In the genomic region with DNA sequence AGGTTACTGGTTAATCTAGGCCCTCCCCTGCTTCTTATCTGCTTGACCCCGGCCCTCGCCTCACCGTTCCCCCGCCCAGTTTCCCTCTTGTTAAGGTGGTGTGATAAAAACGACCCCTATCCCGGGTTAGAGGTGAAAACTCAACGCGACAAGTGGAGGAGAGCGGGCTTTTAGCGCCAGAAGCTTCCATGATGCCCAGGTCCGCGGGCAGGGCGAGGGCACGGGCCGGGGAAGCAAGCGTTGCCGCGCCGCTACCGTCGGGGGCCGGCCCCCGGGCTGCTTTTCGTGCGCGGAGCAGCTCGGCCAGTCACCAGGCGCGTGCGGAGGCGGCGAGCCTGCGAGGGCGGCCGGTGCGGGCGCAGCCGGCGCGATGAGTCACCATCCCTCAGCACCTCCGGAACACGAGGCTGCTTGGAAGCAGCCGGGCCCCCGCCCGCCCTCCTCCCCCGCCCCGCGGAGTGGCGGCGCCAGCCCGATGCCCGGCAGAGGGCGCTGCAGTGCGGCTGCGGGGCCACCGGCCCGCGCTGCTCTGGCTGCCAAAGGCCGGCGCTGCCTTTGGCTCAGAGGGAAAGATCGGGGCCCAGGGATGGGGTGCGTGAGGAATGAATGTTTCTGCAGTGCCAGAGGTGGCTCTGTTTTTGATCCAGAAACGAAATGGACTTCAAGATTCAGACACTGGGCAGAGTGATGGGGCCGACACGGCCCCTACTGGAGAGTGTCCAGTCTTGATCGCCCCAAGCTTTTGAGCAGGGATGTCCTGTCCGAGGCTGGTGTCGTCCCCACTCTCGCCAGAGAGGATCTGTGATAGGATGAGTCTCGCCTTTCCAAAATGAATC, we compare ENCODE assay signal across 8 cellular contexts.
A peak's percentile ranks its signal among the peaks of the same experiment; 100 is the strongest.
DNase-seq lines count a peak whose midpoint lies in the region; ATAC-seq and TF ChIP-seq lines count a peak whose summit lies in the region.

No MANE protein-coding gene starts in this region.

- peak overlapping the region; percentile 78 for H2BK12ac ChIP-seq in trophoblast cell (ENCODE audit: low read length)

- TF ChIP-seq CTCF in tibial artery (IDR thresholded peaks at IDR 0.05) = peak; percentile 72 to 74

- no peak overlapping the region for H3K9ac ChIP-seq in trophoblast cell (ENCODE audit: low read length)

- no peaks in the 10 kb centered on the region for H3K9me3 Mint-ChIP-seq in activated naive CD4-positive, alpha-beta T cell treated with anti-CD3 and anti-CD28 coated beads, Interleukin-2, amount 50 U/mL, for 72 hours

- H4K91ac ChIP-seq in trophoblast cell (ENCODE audit: low read depth, low read length) = peak overlapping the region; percentile 84

- H3K23ac ChIP-seq in trophoblast cell (ENCODE audit: low read length) = no peak overlapping the region

- H3K27me3 ChIP-seq in trophoblast cell (ENCODE audit: insufficient read depth, low read length) = no peaks in the 10 kb centered on the region
- H3K27me3 ChIP-seq in tibial artery = no peaks in the 10 kb centered on the region

- DNase-seq in COLO829 (ENCODE audit: low spot score) (peak; percentile 75), SKM-1 (lab: John Stamatoyannopoulos, UW; ENCODE audit: unreplicated experiment) (peak; percentile 9), head of caudate nucleus (peak; percentile 33 to 91 (median 80)), trophoblast cell (peak; percentile 68 to 82), tibial artery (peak; percentile 80 to 94)
- peak; percentile 45 for DNase-seq in Jurkat, Clone E6-1 (ENCODE audit: low read depth, low spot score)
- DNase-seq in activated naive CD4-positive, alpha-beta T cell treated with anti-CD3 and anti-CD28 coated beads, Interleukin-2, amount 50 U/mL, for 72 hours (ENCODE audit: low spot score in 2 of 2) = peak; percentile 78 to 85

- H3K27ac ChIP-seq in trophoblast cell (ENCODE audit: low read depth, low read length) (peak overlapping the region; percentile 46), tibial artery (peak overlapping the region; percentile 70 to 74)

- no CpG with 5 or more reads among the region's 70 CpGs for WGBS in trophoblast cell (ENCODE audit: extremely low coverage, insufficient coverage, insufficient read length)

- H3K9me3 ChIP-seq in trophoblast cell (ENCODE audit: insufficient read depth, low read depth, low read length) = no peaks in the 10 kb centered on the region
- H3K9me3 ChIP-seq in tibial artery = no peaks in the 10 kb centered on the region

- H2AK5ac ChIP-seq in trophoblast cell (ENCODE audit: low read length) = peak overlapping the region; percentile 77

- peak overlapping the region; percentile 42 for H3K14ac ChIP-seq in trophoblast cell (ENCODE audit: low read length)

- no peak overlapping the region for H4K12ac ChIP-seq in trophoblast cell (ENCODE audit: low read depth, low read length)

- peak overlapping the region; percentile 39 for H2AFZ ChIP-seq in trophoblast cell (ENCODE audit: insufficient read depth, low read length, poor library complexity)

- H3K4me3 ChIP-seq in Jurkat, Clone E6-1 (ENCODE audit: low read length) = no peak overlapping the region
- H3K4me3 ChIP-seq in trophoblast cell (ENCODE audit: low read depth, low read length) (no peak overlapping the region), tibial artery (peak overlapping the region; percentile 34 to 44)

- no peak overlapping the region for H3K4ac ChIP-seq in trophoblast cell (ENCODE audit: low read depth, low read length)

- peak overlapping the region; percentile 44 for H4K8ac ChIP-seq in trophoblast cell (ENCODE audit: low read depth, low read length)

- H3K36me3 ChIP-seq in trophoblast cell (ENCODE audit: control insufficient read depth in 1 of 2, insufficient read depth in 2 of 2, low read length in 2 of 2) = no peaks in the 10 kb centered on the region
- no peaks in the 10 kb centered on the region for H3K36me3 ChIP-seq in tibial artery

- peak overlapping the region; percentile 69 for H3K4me2 ChIP-seq in trophoblast cell (ENCODE audit: low read length)

- peak overlapping the region; percentile 76 for H2BK120ac ChIP-seq in trophoblast cell (ENCODE audit: insufficient read depth, low read length, poor library complexity)

- peak overlapping the region; percentile 75 for H3K18ac ChIP-seq in trophoblast cell (ENCODE audit: low read length)

- peaks cover 7% of the 10 kb centered on the region for H3K79me1 ChIP-seq in trophoblast cell (ENCODE audit: low read length)

- H3K27ac Mint-ChIP-seq in activated naive CD4-positive, alpha-beta T cell treated with anti-CD3 and anti-CD28 coated beads, Interleukin-2, amount 50 U/mL, for 72 hours = no peak overlapping the region

- peaks cover 2% of the 10 kb centered on the region for H3K79me2 ChIP-seq in trophoblast cell (ENCODE audit: control insufficient read depth, insufficient read depth, low read length, poor library complexity)

- peak overlapping the region; percentile 86 for H2BK5ac ChIP-seq in trophoblast cell (ENCODE audit: low read depth, low read length, poor library complexity)

- peaks cover 11 to 12% of the 10 kb centered on the region in 2 experiments for H3K4me1 ChIP-seq in trophoblast cell (ENCODE audit: control insufficient read depth in 1 of 2, insufficient read depth in 2 of 2, low read length in 2 of 2)
- peaks cover 0 to 10% (median 3%) of the 10 kb centered on the region in 4 donors for H3K4me1 ChIP-seq in tibial artery

- intact Hi-C loops in head of caudate nucleus (cut with DNase I) (loop anchor here (5.0 kb wide), 1 partner anchor 104 kb away; no protein-coding TSS in a partner anchor), tibial artery (cut with DNase I; ENCODE audit: low total_unique reads) (loop anchor here (2.0 kb wide), 1 partner anchor 108 kb away; no protein-coding TSS in a partner anchor)

- H3K36me3 Mint-ChIP-seq in activated naive CD4-positive, alpha-beta T cell treated with anti-CD3 and anti-CD28 coated beads, Interleukin-2, amount 50 U/mL, for 72 hours = no peaks in the 10 kb centered on the region

- ATAC-seq in GM21367 (IDR thresholded peaks at IDR 0.05; ENCODE audit: unreplicated experiment) = peak; percentile 55
- peak; percentile 97 to 98 for ATAC-seq in activated naive CD4-positive, alpha-beta T cell treated with anti-CD3 and anti-CD28 coated beads, Interleukin-2, amount 50 U/mL, for 72 hours

Comparison
In these comparisons a context has a peak if more than half of its experiments do, and no peak if none do; other contexts are left out.
1. DNase-seq: peak in every context shown above with its lines; median percentile 87 in tibial artery; 82 in activated naive CD4-positive, alpha-beta T cell treated with anti-CD3 and anti-CD28 coated beads, Interleukin-2, amount 50 U/mL, for 72 hours; 80 in head of caudate nucleus; 75 in COLO829; 75 in trophoblast cell; 45 in Jurkat, Clone E6-1; 9 in SKM-1.
2. H3K4me3 ChIP-seq: peak in tibial artery (2 of 2); none in Jurkat, Clone E6-1 (single experiment) and trophoblast cell (single experiment).